ENCODE assay signal across 26 cellular contexts in the genomic region with DNA sequence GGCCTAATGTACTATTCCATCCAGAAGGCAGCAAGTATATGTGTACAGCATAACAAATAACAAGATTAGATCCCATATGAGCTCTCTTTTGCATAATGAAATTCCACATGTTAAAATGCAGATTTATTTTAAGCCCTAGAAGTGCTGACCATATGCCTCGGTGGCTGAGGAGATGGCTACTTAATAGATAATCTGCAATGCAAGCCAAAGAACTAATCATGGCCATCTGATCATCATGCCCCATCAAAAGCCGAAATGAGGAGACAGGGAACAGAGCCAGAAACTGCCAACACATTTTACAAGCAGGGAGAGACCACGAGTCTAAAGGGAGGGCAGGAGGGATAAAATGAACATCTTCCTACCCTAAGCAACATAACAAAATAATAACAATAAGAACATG.
"Had no signal": no experiment of that assay in that cellular context is flagged by ENCODE, and none has a peak within 500 bp of the region (broad histone marks: within the 10 kb centered on the region; RNA-seq: fewer than 3 reads in every experiment).

No MANE protein-coding gene starts in this region.

- H3K9me3 ChIP-seq: MG63, Peyer's patch, SJCRH30 had no signal

- H3K4me3 ChIP-seq: cardiac muscle cell, MG63, Peyer's patch, SJCRH30 had no signal

- H3K27me3 ChIP-seq: brain microvascular endothelial cell, cardiac muscle cell, MG63, Peyer's patch, SJCRH30 had no signal

- H3K4me1 ChIP-seq: Peyer's patch had no signal

- H3K36me3 ChIP-seq: brain microvascular endothelial cell, cardiac muscle cell, MG63, Peyer's patch, SJCRH30 had no signal

- ATAC-seq: activated CD8-positive, alpha-beta T cell treated with anti-CD3 and anti-CD28 coated beads, Interleukin-2, amount 10 ng/mL, durations not matched to agents 7 days and 5 days; WTC11 had no signal

- H3K27ac ChIP-seq: brain microvascular endothelial cell, cardiac muscle cell, Peyer's patch, RWPE1, SJCRH30 had no signal

- DNase-seq: activated CD4-positive, alpha-beta T cell treated with anti-CD3 and anti-CD28 coated beads for 48 hours; activated CD4-positive, alpha-beta T cell treated with anti-CD3 and anti-CD28 coated beads, Interleukin-2, amount 50 U/mL, for 4 hours; activated CD4-positive, CD25-positive, alpha-beta regulatory T cell treated with anti-CD3 and anti-CD28 coated beads, Interleukin-2, amount 50 U/mL, for 72 hours; activated CD8-positive, alpha-beta memory T cell treated with anti-CD3 and anti-CD28 coated beads, Interleukin-2, amount 50 U/mL, for 48 hours; activated CD8-positive, alpha-beta T cell treated with anti-CD3 and anti-CD28 coated beads, Interleukin-2, amount 10 ng/mL, durations not matched to agents 7 days and 5 days; activated effector memory CD4-positive, alpha-beta T cell treated with Interleukin-2 at 50 U/mL for 16 hours; activated naive CD4-positive, alpha-beta T cell treated with Interleukin-2 at 50 U/mL for 16 hours; activated T-cell treated with anti-CD3 and anti-CD28 coated beads, Interleukin-2, amount 50 U/mL, for 1 hour; amygdala; MG63; MV-4-11; NCI-H1105; NCI-H1436; NCI-H1694 treated with DMSO at 0.1 percent for 48 hours; NCI-H2081; NCI-H446; NCI-H774; NK-92 treated with Interleukin-12 subunit alpha and Interleukin-12 subunit beta, amount 100 ng/mL, for 24 hours; OCI-M1; Peyer's patch; Right ventricle myocardium superior; SJCRH30 had no signal
